Comparison of ENCODE assay signal across 25 cellular contexts in the genomic region with DNA sequence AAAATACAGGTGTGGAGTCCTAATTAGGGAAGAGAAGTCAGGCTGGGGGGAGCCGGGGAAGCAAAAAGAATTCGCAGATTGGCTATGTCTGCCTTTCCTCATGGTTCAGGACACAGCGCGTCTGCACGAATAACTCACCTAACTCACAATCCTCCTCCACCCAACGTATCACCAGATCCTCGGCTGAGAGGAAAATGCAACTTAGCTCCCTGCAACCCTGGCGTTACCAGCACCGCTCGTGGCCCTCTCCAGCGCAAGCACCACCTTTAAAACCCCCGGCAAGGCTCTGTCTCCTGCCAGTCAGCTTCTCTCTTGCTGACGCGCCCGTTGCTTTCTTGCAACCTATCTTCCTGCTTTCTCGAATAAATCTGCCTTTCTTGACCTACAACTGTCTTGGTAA.
"Had no signal": no experiment of that assay in that cellular context is flagged by ENCODE, and none has a peak within 500 bp of the region (broad histone marks: within the 10 kb centered on the region; RNA-seq: fewer than 3 reads in every experiment).

No MANE protein-coding gene starts in this region.

- H3K36me3 ChIP-seq: colonic mucosa, left ventricle myocardium inferior, lower lobe of right lung, pancreas, right lobe of liver, upper lobe of right lung, vagina had no signal

- ATAC-seq: esophagus mucosa; heart right ventricle; lower lobe of right lung; pancreas; psoas muscle; stimulated activated naive B cell treated with anti-CD40 and anti-IgM and Interleukin-4, amounts not matched to agents 10 μg/mL and 1 μg/mL and 100 μg/mL, for 72 hours; stimulated activated naive CD8-positive, alpha-beta T cell treated with anti-CD3 and anti-CD28 coated beads, Interleukin-15, amount 100 ng/mL, for 72 hours; upper lobe of right lung had no signal

- H3K4me1 ChIP-seq: colonic mucosa, heart right ventricle, left ventricle myocardium inferior, lower lobe of right lung, pancreas, psoas muscle, right lobe of liver, testis, tibial nerve, upper lobe of right lung, vagina had no signal

- H3K27ac ChIP-seq: colonic mucosa, heart right ventricle, left ventricle myocardium inferior, lower lobe of right lung, pancreas, psoas muscle, right lobe of liver, skin epidermis, testis, tibial nerve, upper lobe of right lung, vagina had no signal

- DNase-seq: colonic mucosa; effector CD8-positive, alpha-beta T cell; heart right ventricle; hypothalamus; left ventricle myocardium inferior; lower lobe of right lung; midbrain; naive B cell; nucleus accumbens; pancreas; psoas muscle; retina; stimulated activated CD4-positive, alpha-beta T cell treated with anti-CD3 and anti-CD28 coated beads, Interleukin-2, amount 100 ng/mL, for 24 hours; stimulated activated CD4-positive, alpha-beta T cell treated with anti-CD3 and anti-CD28 coated beads, Interleukin-4, amount 100 ng/mL, for 4 hours; stimulated activated naive B cell treated with anti-CD40 and anti-IgM and Interleukin-4, amounts not matched to agents 10 μg/mL and 1 μg/mL and 100 μg/mL, for 72 hours; stimulated activated naive CD8-positive, alpha-beta T cell treated with anti-CD3 and anti-CD28 coated beads, Interleukin-15, amount 100 ng/mL, for 72 hours; testis; upper lobe of right lung had no signal

- H3K27me3 Mint-ChIP-seq: memory B cell; naive B cell; stimulated activated naive B cell treated with anti-CD40 and anti-IgM and Interleukin-4, amounts not matched to agents 10 μg/mL and 1 μg/mL and 100 μg/mL, for 72 hours had no signal

- H3K9me3 Mint-ChIP-seq: memory B cell; naive B cell; stimulated activated naive B cell treated with anti-CD40 and anti-IgM and Interleukin-4, amounts not matched to agents 10 μg/mL and 1 μg/mL and 100 μg/mL, for 72 hours; stimulated activated naive CD8-positive, alpha-beta T cell treated with anti-CD3 and anti-CD28 coated beads, Interleukin-15, amount 100 ng/mL, for 72 hours had no signal

- H3K4me3 ChIP-seq: colonic mucosa, heart right ventricle, left ventricle myocardium inferior, lower lobe of right lung, pancreas, psoas muscle, right lobe of liver, skin epidermis, testis, tibial nerve, upper lobe of right lung, vagina had no signal

- H3K27me3 ChIP-seq: colonic mucosa, heart right ventricle, pancreas, right lobe of liver, testis, tibial nerve, upper lobe of right lung, vagina had no signal

- H3K27ac Mint-ChIP-seq: memory B cell; nephron; stimulated activated naive B cell treated with anti-CD40 and anti-IgM and Interleukin-4, amounts not matched to agents 10 μg/mL and 1 μg/mL and 100 μg/mL, for 72 hours; stimulated activated naive CD8-positive, alpha-beta T cell treated with anti-CD3 and anti-CD28 coated beads, Interleukin-15, amount 100 ng/mL, for 72 hours had no signal

- H3K4me1 Mint-ChIP-seq: memory B cell; nephron; stimulated activated naive B cell treated with anti-CD40 and anti-IgM and Interleukin-4, amounts not matched to agents 10 μg/mL and 1 μg/mL and 100 μg/mL, for 72 hours had no signal

- H3K9me3 ChIP-seq: colonic mucosa, heart right ventricle, left ventricle myocardium inferior, lower lobe of right lung, pancreas, psoas muscle, right lobe of liver, testis, tibial nerve, upper lobe of right lung, vagina had no signal

- H3K4me3 Mint-ChIP-seq: memory B cell; naive B cell; nephron; stimulated activated naive B cell treated with anti-CD40 and anti-IgM and Interleukin-4, amounts not matched to agents 10 μg/mL and 1 μg/mL and 100 μg/mL, for 72 hours; stimulated activated naive CD8-positive, alpha-beta T cell treated with anti-CD3 and anti-CD28 coated beads, Interleukin-15, amount 100 ng/mL, for 72 hours had no signal
